In genomic region chr2:23432531-23432930, GRCh38 we compare ENCODE assay signal across 21 cellular contexts. TPM values are rescaled to one million over a fixed set of nuclear protein-coding genes. Genes with fewer than 3 reads are reported as not detected.
DNase-seq lines count a peak whose midpoint lies in the region; ATAC-seq and TF ChIP-seq lines count a peak whose summit lies in the region.
"Had no signal": no experiment of that assay in that cellular context is flagged by ENCODE, and none has a peak within 500 bp of the region (broad histone marks: within the 10 kb centered on the region; RNA-seq: fewer than 3 reads in every experiment).

No MANE protein-coding gene starts in this region.

- H3K27ac ChIP-seq in rectal smooth muscle tissue (ENCODE audit: low read depth, low read length) (peak overlapping the region; percentile 13), suprapubic skin (no peak overlapping the region)
- H3K27ac ChIP-seq: BLaER1, RWPE1 had no signal

- no peaks in the 10 kb centered on the region for H3K36me3 ChIP-seq in rectal smooth muscle tissue (ENCODE audit: control insufficient read depth, insufficient read depth, low read length)
- H3K36me3 ChIP-seq in suprapubic skin = no peaks in the 10 kb centered on the region
- H3K36me3 ChIP-seq: BLaER1 had no signal

- DNase-seq in activated naive CD8-positive, alpha-beta T cell treated with anti-CD3 and anti-CD28 coated beads, Interleukin-2, amount 10 ng/mL, durations not matched to agents 7 days and 5 days = no peak
- no peak for DNase-seq in activated naive CD8-positive, alpha-beta T cell treated with anti-CD3 and anti-CD28 coated beads, Interleukin-2, amount 50 U/mL, for 24 hours
- DNase-seq in left lobe of liver (ENCODE audit: low spot score) (peak; percentile 12), T-helper 1 cell (no peak), suprapubic skin (ENCODE audit: low spot score in 2 of 2) (no peak)
- DNase-seq: CD4-positive, CD25-positive, alpha-beta regulatory T cell; Kasumi-1; NCI-H1092 treated with DMSO at 0.1 percent for 48 hours; NCI-H1436; NCI-H187 treated with DMSO at 0.1 percent for 48 hours; NCI-H2171 treated with DMSO at 0.1 percent for 48 hours; NCI-H446; NCI-H524 treated with DMSO at 0.1 percent for 48 hours; NCI-H774; NK-92 treated with Interleukin-12 subunit alpha and Interleukin-12 subunit beta, amount 100 ng/mL, for 24 hours; SHP77 had no signal

- H3K4me1 Mint-ChIP-seq in activated naive CD8-positive, alpha-beta T cell treated with anti-CD3 and anti-CD28 coated beads, Interleukin-2, amount 10 ng/mL, durations not matched to agents 7 days and 5 days = peaks cover 10% of the 10 kb centered on the region
- H3K4me1 Mint-ChIP-seq in activated naive CD8-positive, alpha-beta T cell treated with anti-CD3 and anti-CD28 coated beads, Interleukin-2, amount 50 U/mL, for 24 hours = peaks cover 12% of the 10 kb centered on the region
- H3K4me1 Mint-ChIP-seq: CD4-positive, CD25-positive, alpha-beta regulatory T cell had no signal

- no peak overlapping the region for H3K9ac ChIP-seq in rectal smooth muscle tissue (ENCODE audit: low read length)
- H3K9ac ChIP-seq: BLaER1 had no signal

- ATAC-seq in activated naive CD8-positive, alpha-beta T cell treated with anti-CD3 and anti-CD28 coated beads, Interleukin-2, amount 10 ng/mL, durations not matched to agents 7 days and 5 days (ENCODE audit: low read depth) = no peak
- no peak for ATAC-seq in activated naive CD8-positive, alpha-beta T cell treated with anti-CD3 and anti-CD28 coated beads, Interleukin-2, amount 50 U/mL, for 24 hours
- ATAC-seq in left lobe of liver (no peak), HG02678 (IDR thresholded peaks at IDR 0.05; ENCODE audit: unreplicated experiment) (no peak)
- ATAC-seq: HepG2 had no signal

- no peak for TF ChIP-seq CTCF in suprapubic skin (IDR thresholded peaks at IDR 0.05)

- peak overlapping the region; percentile 11 for H3K27ac Mint-ChIP-seq in activated naive CD8-positive, alpha-beta T cell treated with anti-CD3 and anti-CD28 coated beads, Interleukin-2, amount 10 ng/mL, durations not matched to agents 7 days and 5 days
- H3K27ac Mint-ChIP-seq in activated naive CD8-positive, alpha-beta T cell treated with anti-CD3 and anti-CD28 coated beads, Interleukin-2, amount 50 U/mL, for 24 hours = no peak overlapping the region
- H3K27ac Mint-ChIP-seq: CD4-positive, CD25-positive, alpha-beta regulatory T cell had no signal

- no peaks in the 10 kb centered on the region for H3K9me3 Mint-ChIP-seq in activated naive CD8-positive, alpha-beta T cell treated with anti-CD3 and anti-CD28 coated beads, Interleukin-2, amount 10 ng/mL, durations not matched to agents 7 days and 5 days
- no peaks in the 10 kb centered on the region for H3K9me3 Mint-ChIP-seq in activated naive CD8-positive, alpha-beta T cell treated with anti-CD3 and anti-CD28 coated beads, Interleukin-2, amount 50 U/mL, for 24 hours

- H3K36me3 Mint-ChIP-seq in activated naive CD8-positive, alpha-beta T cell treated with anti-CD3 and anti-CD28 coated beads, Interleukin-2, amount 10 ng/mL, durations not matched to agents 7 days and 5 days = no peaks in the 10 kb centered on the region
- H3K36me3 Mint-ChIP-seq in activated naive CD8-positive, alpha-beta T cell treated with anti-CD3 and anti-CD28 coated beads, Interleukin-2, amount 50 U/mL, for 24 hours (ENCODE audit: low read depth) = no peaks in the 10 kb centered on the region
- H3K36me3 Mint-ChIP-seq: CD4-positive, CD25-positive, alpha-beta regulatory T cell had no signal

- WGBS in suprapubic skin = 55% methylated on average over 3 of the region's 3 CpGs

- no peak overlapping the region for H3K4me3 ChIP-seq in rectal smooth muscle tissue (ENCODE audit: low read length)
- no peak overlapping the region for H3K4me3 ChIP-seq in suprapubic skin
- H3K4me3 ChIP-seq: BLaER1 had no signal

- H3K27me3 ChIP-seq in rectal smooth muscle tissue (ENCODE audit: control insufficient read depth, insufficient read depth, low read length) (no peaks in the 10 kb centered on the region), suprapubic skin (no peaks in the 10 kb centered on the region)
- H3K27me3 ChIP-seq: BLaER1 had no signal

- TF ChIP-seq POLR2A in suprapubic skin (IDR thresholded peaks at IDR 0.05) = no peak

- H3K9me3 ChIP-seq in suprapubic skin = no peaks in the 10 kb centered on the region

- no peak overlapping the region for H3K4me3 Mint-ChIP-seq in activated naive CD8-positive, alpha-beta T cell treated with anti-CD3 and anti-CD28 coated beads, Interleukin-2, amount 10 ng/mL, durations not matched to agents 7 days and 5 days
- no peak overlapping the region for H3K4me3 Mint-ChIP-seq in activated naive CD8-positive, alpha-beta T cell treated with anti-CD3 and anti-CD28 coated beads, Interleukin-2, amount 50 U/mL, for 24 hours
- H3K4me3 Mint-ChIP-seq: CD4-positive, CD25-positive, alpha-beta regulatory T cell had no signal

- POLR2A ChIA-PET in activated naive CD8-positive, alpha-beta T cell treated with anti-CD3 and anti-CD28 coated beads, Interleukin-2, amount 10 ng/mL, durations not matched to agents 7 days and 5 days (lab: Charles Lee) = interaction anchor here (0.5 kb wide), 1 partner anchor 37 kb away, joined by 4 read pairs; no protein-coding TSS in a partner anchor

- TF ChIP-seq EP300 in suprapubic skin (IDR thresholded peaks at IDR 0.05) = no peak

- H3K27me3 Mint-ChIP-seq in activated naive CD8-positive, alpha-beta T cell treated with anti-CD3 and anti-CD28 coated beads, Interleukin-2, amount 10 ng/mL, durations not matched to agents 7 days and 5 days = peaks cover 26% of the 10 kb centered on the region
- peaks cover 24% of the 10 kb centered on the region for H3K27me3 Mint-ChIP-seq in activated naive CD8-positive, alpha-beta T cell treated with anti-CD3 and anti-CD28 coated beads, Interleukin-2, amount 50 U/mL, for 24 hours

- H3K4me1 ChIP-seq in rectal smooth muscle tissue (ENCODE audit: control insufficient read depth, insufficient read depth, low read length) (peaks cover 40% of the 10 kb centered on the region), suprapubic skin (peaks cover 8% of the 10 kb centered on the region)
- H3K4me1 ChIP-seq: BLaER1 had no signal

RNA-seq across cellular contexts. Expression of gene KLHL29, which starts 47.6 kb away (rescaled TPM):
- total RNA-seq in activated naive CD8-positive, alpha-beta T cell treated with anti-CD3 and anti-CD28 coated beads, Interleukin-2, amount 10 ng/mL, durations not matched to agents 7 days and 5 days = 1 to 10 TPM; 1.6 to 1.7 TPM
- total RNA-seq in left lobe of liver (2.3 TPM), suprapubic skin (10 to 100 TPM; 17.1 to 30.8 (median 20.7) TPM)
- total RNA-seq: HepG2 had no signal
